ENCODE assay signal across 6 cellular contexts in the genomic region with DNA sequence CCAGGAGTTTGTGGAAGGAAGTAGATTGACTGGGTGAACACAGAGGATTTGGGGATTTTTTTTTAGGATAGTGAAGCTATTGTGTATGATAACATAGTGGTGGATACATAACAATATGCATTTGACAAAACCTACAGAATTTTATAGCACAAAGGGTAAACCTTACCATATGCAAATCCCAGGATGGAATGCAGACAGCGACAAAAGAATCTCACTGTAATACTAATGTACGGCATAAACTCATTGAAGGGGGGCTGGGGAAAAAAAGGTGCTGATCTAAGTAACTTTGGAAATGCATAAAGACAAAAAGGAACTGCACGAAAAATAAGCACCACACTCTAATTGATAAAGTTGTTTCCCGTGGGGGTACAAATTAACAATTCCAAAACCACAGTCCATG.
"Had no signal": no experiment of that assay in that cellular context is flagged by ENCODE, and none has a peak within 500 bp of the region (broad histone marks: within the 10 kb centered on the region; RNA-seq: fewer than 3 reads in every experiment).

No MANE protein-coding gene starts in this region.

- DNase-seq: GM23248, GOT3, H7, HCEC 1CT, HFFc6 had no signal

- H3K4me3 ChIP-seq: GM23248 had no signal

- H3K9me3 Mint-ChIP-seq: HFFc6 had no signal

- H2AFZ ChIP-seq: GM23248 had no signal

- H3K4me3 Mint-ChIP-seq: HFFc6 had no signal

- H3K9ac ChIP-seq: GM23248 had no signal

- ATAC-seq: HCT116 had no signal

- H3K27ac ChIP-seq: GM23248 had no signal

- H3K27ac Mint-ChIP-seq: HFFc6 had no signal
